17 cellular contexts compared by ENCODE assay signal in genomic region chr14:99529899-99530298, GRCh38. TPM values are rescaled to one million over a fixed set of nuclear protein-coding genes. Genes with fewer than 3 reads are reported as not detected.
DNase-seq lines count a peak whose midpoint lies in the region; ATAC-seq lines count a peak whose summit lies in the region.
"Had no signal": no experiment of that assay in that cellular context is flagged by ENCODE, and none has a peak within 500 bp of the region (broad histone marks: within the 10 kb centered on the region; RNA-seq: fewer than 3 reads in every experiment).

No MANE protein-coding gene starts in this region.

- peaks cover 6 to 11% of the 10 kb centered on the region in 2 donors for H3K4me1 Mint-ChIP-seq in effector memory CD8-positive, alpha-beta T cell (ENCODE audit: low read depth in 2 of 2)

- DNase-seq in AG20443 (ENCODE audit: low spot score) (peak; percentile 29), MG63 (peak; percentile 59), cerebellum (ENCODE audit: low spot score) (peak; percentile 53), myocyte (ENCODE audit: low read depth) (peak; percentile 73), Right ventricle myocardium superior (no peak), COR-L47 (lab: John Stamatoyannopoulos, UW) (no peak)
- no peak for DNase-seq in stimulated activated CD4-positive, alpha-beta T cell treated with anti-CD3 and anti-CD28 coated beads, Interleukin-4, amount 100 ng/mL, for 4 hours
- no peak for DNase-seq in effector memory CD8-positive, alpha-beta T cell
- DNase-seq: activated CD4-positive, CD25-positive, alpha-beta regulatory T cell treated with anti-CD3 and anti-CD28 coated beads, Interleukin-2, amount 50 U/mL, for 72 hours; activated CD8-positive, alpha-beta memory T cell treated with anti-CD3 and anti-CD28 coated beads, Interleukin-2, amount 10 ng/mL, durations not matched to agents 7 days and 5 days; activated effector memory CD4-positive, alpha-beta T cell treated with anti-CD3 and anti-CD28 coated beads, Interleukin-2, amount 50 U/mL, for 16 hours; left cardiac atrium; NCI-H2029 treated with DMSO at 0.1 percent for 48 hours; NCI-H774; stimulated activated CD4-positive, alpha-beta T cell treated with anti-CD3 and anti-CD28 coated beads, Interleukin-12 subunit alpha, Interleukin-12 subunit beta, amount 100 ng/mL, for 4 hours; stimulated activated naive CD8-positive, alpha-beta T cell treated with anti-CD3 and anti-CD28 coated beads, Interleukin-15, Interleukin-2, amounts not matched to agents 100 U/mL and 50 U/mL, for 24 hours had no signal

- no peak overlapping the region for H3K27ac Mint-ChIP-seq in effector memory CD8-positive, alpha-beta T cell
- H3K27ac Mint-ChIP-seq: activated CD8-positive, alpha-beta memory T cell treated with anti-CD3 and anti-CD28 coated beads, Interleukin-2, amount 10 ng/mL, durations not matched to agents 7 days and 5 days; T-helper 1 cell treated with Interleukin-12 subunit alpha and Interleukin-12 subunit beta and Interleukin-4 antibody, amounts not matched to agents 30 μg/mL and 1 μg/mL, for 36 hours had no signal

- no peaks in the 10 kb centered on the region for H3K27me3 ChIP-seq in MG63

- intact Hi-C loops in Right ventricle myocardium superior (cut with DNase I), result no loop called here

- no peak overlapping the region for H3K4me3 Mint-ChIP-seq in effector memory CD8-positive, alpha-beta T cell
- H3K4me3 Mint-ChIP-seq: activated CD8-positive, alpha-beta memory T cell treated with anti-CD3 and anti-CD28 coated beads, Interleukin-2, amount 10 ng/mL, durations not matched to agents 7 days and 5 days; T-helper 1 cell treated with Interleukin-12 subunit alpha and Interleukin-12 subunit beta and Interleukin-4 antibody, amounts not matched to agents 30 μg/mL and 1 μg/mL, for 36 hours had no signal

- no peak for ATAC-seq in effector memory CD8-positive, alpha-beta T cell (replicated peaks)
- ATAC-seq in Right ventricle myocardium superior (ENCODE audit: poor library complexity), result no peak
- ATAC-seq: activated CD8-positive, alpha-beta memory T cell treated with anti-CD3 and anti-CD28 coated beads, Interleukin-2, amount 10 ng/mL, durations not matched to agents 7 days and 5 days; left cardiac atrium; stimulated activated naive CD8-positive, alpha-beta T cell treated with anti-CD3 and anti-CD28 coated beads, Interleukin-15, Interleukin-2, amounts not matched to agents 100 U/mL and 50 U/mL, for 24 hours had no signal

- peaks cover 5% of the 10 kb centered on the region for H3K36me3 Mint-ChIP-seq in effector memory CD8-positive, alpha-beta T cell (ENCODE audit: insufficient read depth)
- H3K36me3 Mint-ChIP-seq: activated CD8-positive, alpha-beta memory T cell treated with anti-CD3 and anti-CD28 coated beads, Interleukin-2, amount 10 ng/mL, durations not matched to agents 7 days and 5 days had no signal

- no peaks in the 10 kb centered on the region for H3K27me3 Mint-ChIP-seq in effector memory CD8-positive, alpha-beta T cell
- H3K27me3 Mint-ChIP-seq: activated CD8-positive, alpha-beta memory T cell treated with anti-CD3 and anti-CD28 coated beads, Interleukin-2, amount 10 ng/mL, durations not matched to agents 7 days and 5 days had no signal

- no peaks in the 10 kb centered on the region for H3K36me3 ChIP-seq in MG63

- H3K9me3 Mint-ChIP-seq in effector memory CD8-positive, alpha-beta T cell, result no peaks in the 10 kb centered on the region
- H3K9me3 Mint-ChIP-seq: T-helper 1 cell treated with Interleukin-12 subunit alpha and Interleukin-12 subunit beta and Interleukin-4 antibody, amounts not matched to agents 30 μg/mL and 1 μg/mL, for 36 hours had no signal

- no peak overlapping the region for H3K4me3 ChIP-seq in MG63

- H3K9me3 ChIP-seq in MG63, result no peaks in the 10 kb centered on the region

RNA-seq across cellular contexts. Expression of gene CCNK, which starts 48.7 kb away (rescaled TPM):
- 2.9 and 7.9 TPM in 2 replicates for total RNA-seq in MG63 (2014; rRNA removed; shearing (Covaris generic); ENCODE audit: low replicate concordance)
- total RNA-seq in cerebellum (45.5 TPM), myocyte (18.6 and 20.8 TPM in 2 replicates), Right ventricle myocardium superior (31.9 TPM)
- 38.2 TPM for polyA plus RNA-seq in myocyte (2012)

RNA-seq across cellular contexts. Expression of gene SETD3, which starts 49.2 kb away (rescaled TPM):
- 37.8 and 48.0 TPM in 2 replicates for total RNA-seq in MG63 (2014; rRNA removed; shearing (Covaris generic); ENCODE audit: low replicate concordance)
- total RNA-seq in cerebellum (44.9 TPM), myocyte (118 and 149 TPM in 2 replicates), Right ventricle myocardium superior (92.5 TPM)
- 46.8 TPM for polyA plus RNA-seq in myocyte (2012)

Comparison
In these comparisons a context has a peak if more than half of its experiments do, and no peak if none do; other contexts are left out.
1. DNase-seq: peak in AG20443 (single experiment), MG63 (single experiment), cerebellum (single experiment) and myocyte (single experiment); none in stimulated activated CD4-positive, alpha-beta T cell treated with anti-CD3 and anti-CD28 coated beads, Interleukin-4, amount 100 ng/mL, for 4 hours (0 of 2), effector memory CD8-positive, alpha-beta T cell (0 of 3), Right ventricle myocardium superior (single experiment) and COR-L47 (single experiment).